Comparison of ENCODE assay signal across 34 cellular contexts in the genomic region with DNA sequence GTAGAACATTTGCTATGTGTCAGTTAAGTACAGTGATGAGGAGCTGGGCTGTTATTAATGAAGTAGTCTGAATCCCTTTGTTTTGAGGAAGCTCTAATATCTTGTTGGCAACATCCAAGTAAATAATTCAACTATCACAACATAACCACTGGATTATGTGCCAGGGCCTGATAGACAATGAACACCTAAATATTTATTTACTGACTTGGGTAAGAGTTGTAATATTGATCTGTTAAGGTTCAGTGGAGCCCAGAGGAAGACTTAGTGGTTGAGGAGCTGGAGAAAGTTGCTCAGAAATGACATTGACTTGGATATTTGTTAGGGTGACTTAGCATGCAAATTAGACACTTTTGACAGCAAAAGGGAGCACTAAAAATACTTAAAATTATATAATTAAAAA.
"Had no signal": no experiment of that assay in that cellular context is flagged by ENCODE, and none has a peak within 500 bp of the region (broad histone marks: within the 10 kb centered on the region; RNA-seq: fewer than 3 reads in every experiment).

No MANE protein-coding gene starts in this region.

- DNase-seq: Karpas-422, Kasumi-1, MG63, MM.1S, MV-4-11, NCI-H1048, NCI-H1092, NCI-H1092 treated with DMSO at 0.1 percent for 48 hours, NCI-H1105, NCI-H1105 treated with DMSO at 0.1 percent for 48 hours, NCI-H1417, NCI-H1417 treated with DMSO at 0.1 percent for 48 hours, NCI-H1436, NCI-H1436 treated with DMSO at 0.1 percent for 48 hours, NCI-H146, NCI-H1694, NCI-H1694 treated with DMSO at 0.1 percent for 48 hours, NCI-H187, NCI-H187 treated with DMSO at 0.1 percent for 48 hours, NCI-H1930, NCI-H2029, NCI-H2029 treated with DMSO at 0.1 percent for 48 hours, NCI-H2081, NCI-H2081 treated with DMSO at 0.1 percent for 48 hours, NCI-H2107, NCI-H2171, NCI-H2171 treated with DMSO at 0.1 percent for 48 hours, NCI-H2227 treated with DMSO at 0.1 percent for 48 hours, NCI-H226, NCI-H345, NCI-H446, NCI-H446 treated with DMSO at 0.1 percent for 48 hours, NCI-H510A, NCI-H510A treated with DMSO at 0.1 percent for 48 hours had no signal

- H3K36me3 ChIP-seq: MG63 had no signal

- H3K4me3 ChIP-seq: MG63 had no signal

- H3K27me3 ChIP-seq: MG63 had no signal
